8 cellular contexts compared by ENCODE assay signal in genomic region chr4:38857354-38858096, GRCh38. TPM values are rescaled to one million over a fixed set of nuclear protein-coding genes. Genes with fewer than 3 reads are reported as not detected.
A peak's percentile ranks its signal among the peaks of the same experiment; 100 is the strongest.
DNase-seq lines count a peak whose midpoint lies in the region; ATAC-seq and TF ChIP-seq lines count a peak whose summit lies in the region.

No MANE protein-coding gene starts in this region.

- peaks cover 24% of the 10 kb centered on the region for H3K4me1 Mint-ChIP-seq in activated CD8-positive, alpha-beta memory T cell treated with anti-CD3 and anti-CD28 coated beads, Interleukin-2, amount 10 ng/mL, durations not matched to agents 7 days and 5 days

- peak; percentile 64 for DNase-seq in GDM1 (lab: John Stamatoyannopoulos, UW)
- DNase-seq in GOT3 (lab: John Stamatoyannopoulos, UW) = peak; percentile 41
- DNase-seq in LoVo (ENCODE audit: low spot score) = peak; percentile 82
- DNase-seq in activated CD8-positive, alpha-beta memory T cell treated with anti-CD3 and anti-CD28 coated beads, Interleukin-2, amount 10 ng/mL, durations not matched to agents 7 days and 5 days = no peak
- peak; percentile 85 for DNase-seq in skeletal muscle cell (ENCODE audit: low read depth)
- DNase-seq in testis = no peak
- DNase-seq in NCI-H82 (lab: John Stamatoyannopoulos, UW) = no peak

- TF ChIP-seq POLR2A in gastroesophageal sphincter (IDR thresholded peaks at IDR 0.05) = no peak
- no peak for TF ChIP-seq POLR2A in testis (IDR thresholded peaks at IDR 0.05)

- no peaks in the 10 kb centered on the region for H3K36me3 Mint-ChIP-seq in activated CD8-positive, alpha-beta memory T cell treated with anti-CD3 and anti-CD28 coated beads, Interleukin-2, amount 10 ng/mL, durations not matched to agents 7 days and 5 days

- no peaks in the 10 kb centered on the region for H3K9me3 ChIP-seq in gastroesophageal sphincter
- no peaks in the 10 kb centered on the region for H3K9me3 ChIP-seq in testis

- CTCF ChIA-PET in activated CD8-positive, alpha-beta memory T cell treated with anti-CD3 and anti-CD28 coated beads, Interleukin-2, amount 10 ng/mL, durations not matched to agents 7 days and 5 days (lab: Charles Lee) = interaction anchor here (1.4 to 3.6 kb wide), 2 partner anchors 54 to 97 kb away, joined by 6 to 49 read pairs; partner anchors contain the start of gene TLR1

- TF ChIP-seq CTCF in gastroesophageal sphincter (IDR thresholded peaks at IDR 0.05) = no peak
- no peak for TF ChIP-seq CTCF in testis (IDR thresholded peaks at IDR 0.05)

- H3K4me3 ChIP-seq in gastroesophageal sphincter (no peak overlapping the region), skeletal muscle cell (ENCODE audit: low read depth, low read length) (peak overlapping the region; percentile 34), testis (no peak overlapping the region)

- no peak overlapping the region for H3K4me3 Mint-ChIP-seq in activated CD8-positive, alpha-beta memory T cell treated with anti-CD3 and anti-CD28 coated beads, Interleukin-2, amount 10 ng/mL, durations not matched to agents 7 days and 5 days

- H3K36me3 ChIP-seq in gastroesophageal sphincter (no peaks in the 10 kb centered on the region), testis (ENCODE audit: low read depth, missing control alignments) (no peaks in the 10 kb centered on the region)

- no peak for TF ChIP-seq EP300 in gastroesophageal sphincter (IDR thresholded peaks at IDR 0.05)

- H3K27me3 Mint-ChIP-seq in activated CD8-positive, alpha-beta memory T cell treated with anti-CD3 and anti-CD28 coated beads, Interleukin-2, amount 10 ng/mL, durations not matched to agents 7 days and 5 days = peaks cover 13% of the 10 kb centered on the region

- H3K9me3 Mint-ChIP-seq in activated CD8-positive, alpha-beta memory T cell treated with anti-CD3 and anti-CD28 coated beads, Interleukin-2, amount 10 ng/mL, durations not matched to agents 7 days and 5 days (ENCODE audit: low read depth) = no peaks in the 10 kb centered on the region

- 28 to 36% methylated on average over 3 of the region's 3 CpGs for WGBS in gastroesophageal sphincter (ENCODE audit: low coverage in 1 of 2), 2 donors
- WGBS in testis, 2 donors = 61 to 71% methylated on average over 3 of the region's 3 CpGs

- ATAC-seq in activated CD8-positive, alpha-beta memory T cell treated with anti-CD3 and anti-CD28 coated beads, Interleukin-2, amount 10 ng/mL, durations not matched to agents 7 days and 5 days = no peak
- ATAC-seq in gastroesophageal sphincter = peak; percentile 89

- H3K27ac ChIP-seq in gastroesophageal sphincter (peak overlapping the region; percentile 39 to 69 (median 64)), testis (peak overlapping the region in 1 of 2 donors; percentile 20)

- H3K27ac Mint-ChIP-seq in activated CD8-positive, alpha-beta memory T cell treated with anti-CD3 and anti-CD28 coated beads, Interleukin-2, amount 10 ng/mL, durations not matched to agents 7 days and 5 days = peak overlapping the region; percentile 2

- intact Hi-C loops in testis (cut with DNase I; ENCODE audit: low total_unique reads) = no loop called here

- H3K4me1 ChIP-seq in gastroesophageal sphincter = peaks cover 0 to 12% (median 0%) of the 10 kb centered on the region in 3 donors
- H3K4me1 ChIP-seq in testis = no peaks in the 10 kb centered on the region

- H3K27me3 ChIP-seq in gastroesophageal sphincter = no peaks in the 10 kb centered on the region
- H3K27me3 ChIP-seq in testis = no peaks in the 10 kb centered on the region

RNA-seq across cellular contexts. Expression of gene TLR6, which starts 0.9 kb away (rescaled TPM):
- 1 to 10 TPM in 1 of 2 experiments, under 1 TPM in 1; 0.77 to 1.3 TPM for total RNA-seq in activated CD8-positive, alpha-beta memory T cell treated with anti-CD3 and anti-CD28 coated beads, Interleukin-2, amount 10 ng/mL, durations not matched to agents 7 days and 5 days
- total RNA-seq in gastroesophageal sphincter (1 to 10 TPM; 1.4 to 2.4 (median 2.0) TPM), testis (1 to 10 TPM in 1 of 2 donors, under 1 TPM in 1; 0.47 to 1.2 TPM)
- 1.8 TPM for polyA plus RNA-seq in testis (ENCODE audit: insufficient read depth, low read depth, low replicate concordance)

RNA-seq across cellular contexts. Expression of gene FAM114A1, which starts 10.1 kb away (rescaled TPM):
- under 1 TPM in 1 of 2 experiments, not detected in 1; 0.40 TPM for total RNA-seq in activated CD8-positive, alpha-beta memory T cell treated with anti-CD3 and anti-CD28 coated beads, Interleukin-2, amount 10 ng/mL, durations not matched to agents 7 days and 5 days
- total RNA-seq in gastroesophageal sphincter (100 to 1,000 TPM in 2 of 4 donors, 10 to 100 TPM in 2; 90.0 to 155 (median 98.4) TPM), testis (10 to 100 TPM; 76.5 to 96.2 TPM)
- 30.9 TPM for polyA plus RNA-seq in testis (ENCODE audit: insufficient read depth, low read depth, low replicate concordance)

RNA-seq across cellular contexts. Expression of gene TLR1, which starts 52.9 kb away (rescaled TPM):
- 1 to 10 TPM; 3.2 to 5.3 TPM for total RNA-seq in activated CD8-positive, alpha-beta memory T cell treated with anti-CD3 and anti-CD28 coated beads, Interleukin-2, amount 10 ng/mL, durations not matched to agents 7 days and 5 days
- total RNA-seq in gastroesophageal sphincter (10 to 100 TPM in 3 of 4 donors, 1 to 10 TPM in 1; 4.7 to 16.2 (median 11.9) TPM), testis (1 to 10 TPM; 2.8 to 5.5 TPM)
- polyA plus RNA-seq in testis (ENCODE audit: insufficient read depth, low read depth, low replicate concordance) = 2.8 TPM

Comparison
In these comparisons a context has a peak if more than half of its experiments do, and no peak if none do; other contexts are left out.
1. DNase-seq: peak in GDM1 (single experiment), GOT3 (single experiment), LoVo (single experiment) and skeletal muscle cell (single experiment); none in activated CD8-positive, alpha-beta memory T cell treated with anti-CD3 and anti-CD28 coated beads, Interleukin-2, amount 10 ng/mL, durations not matched to agents 7 days and 5 days (single experiment), testis (single experiment) and NCI-H82 (single experiment).
2. RNA of gene FAM114A1, which starts 10.1 kb away (total RNA-seq): 90.0 to 155 TPM in gastroesophageal sphincter and 76.5 to 96.2 TPM in testis; 0.40 TPM in activated CD8-positive, alpha-beta memory T cell treated with anti-CD3 and anti-CD28 coated beads, Interleukin-2, amount 10 ng/mL, durations not matched to agents 7 days and 5 days; every median in the first group is over 10 times any median in the second.